ENCODE assay signal across 9 cellular contexts in the genomic region with DNA sequence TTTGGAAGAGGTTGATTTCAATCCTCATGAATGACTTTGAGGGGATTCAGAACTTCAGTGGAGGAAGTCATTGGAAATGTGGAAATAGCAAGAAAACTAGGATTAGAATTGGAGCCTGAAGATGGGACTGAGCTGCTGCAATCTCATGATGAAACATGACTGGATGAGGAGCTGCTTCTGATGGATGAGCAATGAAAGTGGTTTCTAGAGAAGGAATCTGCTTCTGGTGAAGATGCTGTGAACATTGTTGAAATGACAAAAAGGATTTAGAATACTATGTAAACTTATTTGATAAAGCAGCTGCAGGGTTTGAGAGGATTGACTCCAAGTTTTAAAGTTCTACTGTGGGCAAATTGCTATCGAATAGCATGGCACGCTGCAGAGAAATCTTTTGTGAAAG. TPM values are rescaled to one million over a fixed set of nuclear protein-coding genes. Genes with fewer than 3 reads are reported as not detected.
"Had no signal": no experiment of that assay in that cellular context is flagged by ENCODE, and none has a peak within 500 bp of the region (broad histone marks: within the 10 kb centered on the region; RNA-seq: fewer than 3 reads in every experiment).

No MANE protein-coding gene starts in this region.

- DNase-seq: GOT3, H7, KG1 had no signal

- H3K4me3 ChIP-seq: HAP-1, K562 had no signal

- ATAC-seq: HCT116, HepG2, K562 had no signal

- FAIRE-seq: HepG2, K562 had no signal

- H3K9me3 ChIP-seq: HAP-1 had no signal

- H3K27ac ChIP-seq: HL-60 had no signal

- H3K4me1 ChIP-seq: HAP-1 had no signal

RNA-seq across cellular contexts. Expression of gene EVC2, which starts 29.7 kb away (rescaled TPM):
- total RNA-seq: HepG2, HT1080 had no signal
- polyA plus RNA-seq: HepG2 had no signal
